8 cellular contexts compared by ENCODE assay signal in the genomic region with DNA sequence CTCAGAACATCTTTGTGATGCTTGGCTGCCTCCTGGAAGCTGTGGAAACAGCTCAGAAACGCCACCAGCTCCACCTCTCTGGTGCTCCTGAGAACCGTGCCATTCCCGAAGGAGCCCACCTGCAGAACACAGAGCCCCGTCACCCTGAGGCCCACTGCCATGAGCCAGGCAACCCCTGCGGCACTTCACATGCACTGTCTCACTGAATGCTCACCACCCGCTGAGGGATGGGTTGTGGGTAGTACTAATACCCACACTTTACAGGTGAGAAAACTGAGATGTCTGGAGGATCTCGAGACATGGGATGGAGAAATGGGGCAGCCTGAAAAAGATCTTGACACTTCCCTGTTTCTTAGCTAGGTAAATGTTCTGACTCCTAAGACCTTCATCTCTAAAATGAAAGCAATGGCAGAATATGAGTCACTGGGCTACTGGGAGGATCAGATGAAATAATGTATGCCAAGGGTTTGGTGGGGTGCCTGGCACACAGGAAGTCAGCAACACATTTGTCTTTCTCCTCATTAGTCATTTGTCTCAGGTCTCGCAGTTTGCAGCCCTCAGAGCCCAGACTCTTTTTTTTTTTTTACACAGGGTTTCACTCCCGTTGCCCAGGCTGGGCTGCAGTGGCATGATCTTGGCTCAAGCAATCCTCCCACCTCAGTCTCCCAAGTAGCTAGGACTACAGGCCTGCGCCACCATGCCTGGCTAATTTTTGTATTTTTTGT. TPM values are rescaled to one million over a fixed set of nuclear protein-coding genes. Genes with fewer than 3 reads are reported as not detected.
DNase-seq lines count a peak whose midpoint lies in the region; ATAC-seq and TF ChIP-seq lines count a peak whose summit lies in the region.

No MANE protein-coding gene starts in this region.

- no peak overlapping the region for H3K4me3 ChIP-seq in astrocyte of the spinal cord (ENCODE audit: low read depth, low read length)
- H3K4me3 ChIP-seq in aorta (ENCODE audit: low read length in 2 of 2): no peak overlapping the region

- peak overlapping the region; percentile 70 for H3K4me3 Mint-ChIP-seq in T-helper 17 cell

- no peak overlapping the region for H3K27ac ChIP-seq in aorta (ENCODE audit: low read depth in 1 of 2, low read length in 2 of 2)

- no peaks in the 10 kb centered on the region for H3K4me1 ChIP-seq in aorta (ENCODE audit: control insufficient read depth in 1 of 2, insufficient read depth in 2 of 2, low read length in 2 of 2)

- H3K27me3 ChIP-seq in aorta (ENCODE audit: control insufficient read depth in 1 of 2, insufficient read depth in 2 of 2, low read length in 1 of 2): no peaks in the 10 kb centered on the region

- intact Hi-C loops in cardiac septum (cut with DNase I) (no loop called here), aorta (cut with DNase I) (no loop called here)

- H3K9me3 ChIP-seq in T-helper 17 cell (ENCODE audit: control insufficient read depth, low read length, poor library complexity, severe bottlenecking) (no peaks in the 10 kb centered on the region), aorta (ENCODE audit: control insufficient read depth, low read length) (no peaks in the 10 kb centered on the region)

- H3K36me3 ChIP-seq in aorta (ENCODE audit: control insufficient read depth in 1 of 2, insufficient read depth in 2 of 2, low read length in 1 of 2): no peaks in the 10 kb centered on the region

- ATAC-seq in GM18511 (IDR thresholded peaks at IDR 0.05; ENCODE audit: unreplicated experiment) (peak; percentile 62), T-helper 17 cell (peak; percentile 79), aorta (ENCODE audit: low FRiP score) (no peak)

- DNase-seq in T-helper 17 cell (peak in 1 of 3 donors; percentile 41), astrocyte of the spinal cord (ENCODE audit: low read depth, low spot score) (peak; percentile 40), NCI-H526 (lab: John Stamatoyannopoulos, UW) (no peak), medulla oblongata (ENCODE audit: extremely low spot score) (no peak), cardiac septum (ENCODE audit: low spot score) (no peak), aorta (no peak)
- peak; percentile 49 to 55 (median 51) for DNase-seq in stimulated activated CD4-positive, alpha-beta T cell treated with anti-CD3 and anti-CD28 coated beads, Interleukin-12 subunit alpha, Interleukin-12 subunit beta, amount 100 ng/mL, for 48 hours (ENCODE audit: low read depth in 2 of 3, low spot score in 1 of 3)

- peaks cover 41% of the 10 kb centered on the region for H3K4me1 Mint-ChIP-seq in T-helper 17 cell

- in situ Hi-C loops in astrocyte of the spinal cord (cut with HindIII; ENCODE audit: low sequenced_read_pairs): no loop called here

- TF ChIP-seq CTCF in astrocyte of the spinal cord (IDR thresholded peaks at IDR 0.05; ENCODE audit: low read depth, low read length): no peak

- no peaks in the 10 kb centered on the region for H3K27me3 Mint-ChIP-seq in T-helper 17 cell

- peaks cover 5% of the 10 kb centered on the region for H3K36me3 Mint-ChIP-seq in T-helper 17 cell (ENCODE audit: low read depth)

- H3K27ac Mint-ChIP-seq in T-helper 17 cell: peak overlapping the region; percentile 95

- WGBS in aorta, 2 donors: 78 to 83% methylated on average over 10 of the region's 10 CpGs

RNA-seq across cellular contexts. Expression of gene OASL, which starts 5.3 kb away (rescaled TPM):
- 10 to 100 TPM; 18.8 to 30.3 TPM for total RNA-seq in T-helper 17 cell
- 0.27 TPM for total RNA-seq in cardiac septum
- 1 to 10 TPM in 1 of 2 donors, under 1 TPM in 1; 0.96 to 1.7 TPM for total RNA-seq in aorta
- 1 to 10 TPM in 1 of 2 donors, under 1 TPM in 1; 0.49 to 3.1 TPM for polyA plus RNA-seq in aorta

RNA-seq across cellular contexts. Expression of gene C12orf43, which starts 17.5 kb away (rescaled TPM):
- total RNA-seq in T-helper 17 cell: 10 to 100 TPM; 16.1 to 17.3 TPM
- total RNA-seq in cardiac septum: 9.1 TPM
- total RNA-seq in aorta: 10 to 100 TPM; 11.6 to 15.7 TPM
- 10 to 100 TPM; 11.3 to 15.4 TPM for polyA plus RNA-seq in aorta

RNA-seq across cellular contexts. Expression of gene HNF1A, which starts 55.4 kb away (rescaled TPM):
- not detected for total RNA-seq in T-helper 17 cell
- total RNA-seq in cardiac septum: not detected
- not detected for total RNA-seq in aorta
- polyA plus RNA-seq in aorta: 1 to 10 TPM in 1 of 2 donors, under 1 TPM in 1; 0.18 to 5.4 TPM

Comparison
In these comparisons a context has a peak if more than half of its experiments do, and no peak if none do; other contexts are left out.
1. DNase-seq: peak in astrocyte of the spinal cord (single experiment) and stimulated activated CD4-positive, alpha-beta T cell treated with anti-CD3 and anti-CD28 coated beads, Interleukin-12 subunit alpha, Interleukin-12 subunit beta, amount 100 ng/mL, for 48 hours (3 of 3); none in NCI-H526 (0 of 2), medulla oblongata (single experiment), cardiac septum (single experiment) and aorta (0 of 2).
2. RNA of gene OASL, which starts 5.3 kb away (total RNA-seq): 18.8 to 30.3 TPM in T-helper 17 cell; 0.96 to 1.7 TPM in aorta and 0.27 TPM in cardiac septum (single experiment); every median in the first group is over 4 times any median in the second.